Comparison of ENCODE assay signal across 8 cellular contexts in the genomic region with DNA sequence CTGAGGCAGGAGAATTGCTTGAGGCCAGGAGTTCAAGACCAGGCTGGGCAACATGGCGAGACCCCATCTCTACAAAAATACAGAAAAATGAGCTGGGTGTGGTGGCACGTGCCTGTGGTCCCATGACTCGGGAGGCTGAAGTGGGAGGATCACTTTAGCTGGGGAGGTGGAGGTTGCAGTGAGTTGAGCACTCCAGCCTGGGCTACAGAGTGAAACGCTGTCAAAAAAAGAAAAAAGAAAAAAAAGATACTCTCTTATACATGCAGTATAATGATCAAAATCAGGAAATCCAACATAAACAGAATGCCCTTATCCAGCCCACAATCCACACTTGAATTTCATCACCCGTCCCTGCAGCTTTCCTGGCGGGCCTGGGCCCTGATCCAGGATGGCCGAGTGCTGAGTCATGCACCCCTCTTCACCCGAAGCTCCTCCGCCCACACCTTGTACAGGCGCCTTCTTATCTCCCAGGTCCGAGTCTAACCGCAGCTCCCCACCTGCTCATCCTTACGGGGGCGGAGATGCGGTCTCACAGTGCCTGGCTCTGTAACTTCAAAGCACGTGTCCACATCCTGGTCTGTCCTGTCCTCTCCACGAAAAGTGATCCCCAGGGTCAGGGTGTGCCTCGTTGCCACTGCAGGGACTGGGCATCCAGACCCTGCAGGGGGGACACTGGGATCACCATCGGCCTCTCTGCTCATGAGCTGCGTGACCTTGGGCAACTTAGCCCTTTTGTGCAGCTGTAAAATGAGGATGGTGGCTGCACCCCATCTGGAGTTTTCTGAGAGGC.
A peak's percentile ranks its signal among the peaks of the same experiment; 100 is the strongest.
DNase-seq lines count a peak whose midpoint lies in the region; ATAC-seq and TF ChIP-seq lines count a peak whose summit lies in the region.

No MANE protein-coding gene starts in this region.

- no peak overlapping the region for H2AFZ ChIP-seq in mammary epithelial cell (ENCODE audit: low read depth, low read length)

- in situ Hi-C loops in mammary epithelial cell (cut with MboI; ENCODE audit: low sequenced_read_pairs in 2 of 2), result no loop called here

- no peaks in the 10 kb centered on the region for H3K27me3 ChIP-seq in mammary epithelial cell (ENCODE audit: insufficient read depth, low read length)
- H3K27me3 ChIP-seq in CD8-positive, alpha-beta memory T cell (ENCODE audit: insufficient read depth, low read length, poor library complexity, severe bottlenecking), result no peaks in the 10 kb centered on the region

- H3K4me2 ChIP-seq in mammary epithelial cell (ENCODE audit: insufficient read depth, low read depth, low read length), result no peak overlapping the region

- no peaks in the 10 kb centered on the region for H3K79me2 ChIP-seq in mammary epithelial cell (ENCODE audit: insufficient read depth, low read length)

- BruUV-seq in mammary epithelial cell (replicated peaks; lab: Mats Ljungman, UMichigan), result no TSS peak

- ATAC-seq in GM21723 (IDR thresholded peaks at IDR 0.05; ENCODE audit: unreplicated experiment) (no peak), GM21786 (IDR thresholded peaks at IDR 0.05; ENCODE audit: unreplicated experiment) (no peak)

- H3K4me1 ChIP-seq in mammary epithelial cell (ENCODE audit: insufficient read depth, low read length), result peaks cover 45% of the 10 kb centered on the region
- peaks cover 5% of the 10 kb centered on the region for H3K4me1 ChIP-seq in CD8-positive, alpha-beta memory T cell (ENCODE audit: insufficient read depth, low read length)

- WGBS in mammary epithelial cell (ENCODE audit: low coverage, missing lambda C conversion rate), result 6% methylated on average over 20 of the region's 20 CpGs

- H3K4me3 ChIP-seq in AG04449 (ENCODE audit: low read depth, low read length) (no peak overlapping the region), mammary epithelial cell (replicated peaks in 1 of 3; ENCODE audit: insufficient read depth in 1 of 3, low read depth in 2 of 3, low read length in 3 of 3) (no peak overlapping the region)
- no peak overlapping the region for H3K4me3 ChIP-seq in CD8-positive, alpha-beta memory T cell (ENCODE audit: low read length)

- POLR2A ChIA-PET in AG04449 (lab: Yijun Ruan, JAX), result interaction anchor here (0.5 to 1.3 kb wide), 6 partner anchors 60 to 175 kb away, joined by 3 to 4 read pairs (median 4); no protein-coding TSS in a partner anchor
- POLR2A ChIA-PET in CD8-positive, alpha-beta memory T cell (lab: Charles Lee), result interaction anchor here (0.5 kb wide), 1 partner anchor 937 kb away, joined by 3 read pairs; no protein-coding TSS in a partner anchor

- peaks cover 13 to 20% (median 13%) of the 10 kb centered on the region in 3 donors for H3K4me1 Mint-ChIP-seq in CD8-positive, alpha-beta memory T cell

- DNase-seq in AG04449 (ENCODE audit: low read depth, low spot score), result peak; percentile 68
- DNase-seq in HS-5 (ENCODE audit: low read depth), result peak; percentile 81
- DNase-seq in mammary epithelial cell, result peak; percentile 94
- DNase-seq in lung microvascular endothelial cell (ENCODE audit: low read depth in 2 of 2), result peak; percentile 86
- no peak for DNase-seq in activated CD8-positive, alpha-beta memory T cell treated with anti-CD3 and anti-CD28 coated beads for 24 hours
- no peak for DNase-seq in CD8-positive, alpha-beta memory T cell

- H3K4me3 Mint-ChIP-seq in CD8-positive, alpha-beta memory T cell, result no peak overlapping the region

- H3K27ac ChIP-seq in mammary epithelial cell (ENCODE audit: insufficient read depth, low read depth, low read length), result peak overlapping the region; percentile 25
- H3K27ac ChIP-seq in CD8-positive, alpha-beta memory T cell (ENCODE audit: low read depth, low read length), result no peak overlapping the region

- CTCF ChIA-PET in AG04449 (lab: Yijun Ruan, JAX) (interaction anchor here (0.6 to 1.6 kb wide), 4 partner anchors 64 to 183 kb away, joined by 3 to 7 read pairs (median 4); no protein-coding TSS in a partner anchor), mammary epithelial cell (lab: Charles Lee; ENCODE audit: low non-redundant PET) (no interaction called here)
- CTCF ChIA-PET in CD8-positive, alpha-beta memory T cell (lab: Charles Lee), result no interaction called here

- peaks cover 1 to 4% of the 10 kb centered on the region in 2 donors for H3K27me3 Mint-ChIP-seq in CD8-positive, alpha-beta memory T cell

- H3K9ac ChIP-seq in mammary epithelial cell (ENCODE audit: insufficient read depth, low read length), result no peak overlapping the region

- H3K36me3 ChIP-seq in mammary epithelial cell (ENCODE audit: insufficient read depth, low read length), result no peaks in the 10 kb centered on the region
- H3K36me3 ChIP-seq in CD8-positive, alpha-beta memory T cell (ENCODE audit: insufficient read depth, low read length), result no peaks in the 10 kb centered on the region

- no peaks in the 10 kb centered on the region for H4K20me1 ChIP-seq in mammary epithelial cell (ENCODE audit: insufficient read depth, low read length)

- H3K36me3 Mint-ChIP-seq in CD8-positive, alpha-beta memory T cell, result no peaks in the 10 kb centered on the region

- peak overlapping the region in 1 of 8 donors; percentile 12 for H3K27ac Mint-ChIP-seq in CD8-positive, alpha-beta memory T cell

- dilution Hi-C loops in mammary epithelial cell (cut with HindIII; ENCODE audit: low sequenced_read_pairs), result no loop called here

- TF ChIP-seq CTCF in AG04449 (IDR thresholded peaks at IDR 0.05; ENCODE audit: insufficient read depth, low read length, missing control alignments) (no peak), mammary epithelial cell (conservative IDR thresholded peaks at IDR 0.05 in 1 of 2, IDR thresholded peaks at IDR 0.05 in 1 of 2; ENCODE audit: extremely low read depth in 1 of 2, insufficient read depth in 1 of 2, low read depth in 1 of 2, low read length in 2 of 2) (no peak)

- no peaks in the 10 kb centered on the region for H3K9me3 Mint-ChIP-seq in CD8-positive, alpha-beta memory T cell

- intact Hi-C loops in mammary epithelial cell (cut with micrococcal nuclease), result loop anchor here (1.0 to 5.0 kb wide), 3 partner anchors 65 to 171 kb away; a partner anchor contains a TSS

- no peaks in the 10 kb centered on the region for H3K9me3 ChIP-seq in mammary epithelial cell (replicated peaks; ENCODE audit: insufficient read depth, low read length)
- no peaks in the 10 kb centered on the region for H3K9me3 ChIP-seq in CD8-positive, alpha-beta memory T cell (ENCODE audit: low read length)

Comparison
In these comparisons a context has a peak if more than half of its experiments do, and no peak if none do; other contexts are left out.
1. DNase-seq: peak in AG04449 (single experiment), HS-5 (single experiment), mammary epithelial cell (single experiment) and lung microvascular endothelial cell (2 of 2); none in activated CD8-positive, alpha-beta memory T cell treated with anti-CD3 and anti-CD28 coated beads for 24 hours (single experiment) and CD8-positive, alpha-beta memory T cell (0 of 5).